Comparison of ENCODE assay signal across 1 cellular context in genomic region chr1:36187800-36188593, GRCh38.
TF ChIP-seq lines count a peak whose summit lies in the region.

No MANE protein-coding gene starts in this region.

TF ChIP-seq in HepG2, 621 proteins besides CTCF, POLR2A, EP300 and RAD21 (continued from another document and continues in another):
- no peak for TF ChIP-seq MLXIP (CRISPR knock-in tag; IDR thresholded peaks at IDR 0.05; ENCODE audit: borderline replicate concordance)
- TF ChIP-seq ZSCAN12 (CRISPR knock-in tag; IDR thresholded peaks at IDR 0.05): no peak
- TF ChIP-seq FOXO1 (CRISPR knock-in tag; IDR thresholded peaks at IDR 0.05): 0 out of 2 replicates have a peak, but pooled peaks have one; percentile 13
- no peak for TF ChIP-seq MAFG (CRISPR knock-in tag; IDR thresholded peaks at IDR 0.05)
- peak; percentile 73; the same call in 1 of the 2 replicates for TF ChIP-seq ZNF318 (CRISPR knock-in tag; IDR thresholded peaks at IDR 0.05)
- no peak for TF ChIP-seq MBNL3 (CRISPR knock-in tag; conservative IDR thresholded peaks at IDR 0.05)
- TF ChIP-seq SP2 (CRISPR knock-in tag; IDR thresholded peaks at IDR 0.05): no peak
- no peak for TF ChIP-seq SNAPC2 (CRISPR knock-in tag; IDR thresholded peaks at IDR 0.05)
- TF ChIP-seq SRSF9 (IDR thresholded peaks at IDR 0.05; ENCODE audit: borderline replicate concordance, insufficient read depth, low read depth, low read length, poor library complexity, severe bottlenecking): no peak
- TF ChIP-seq ARHGAP35 (CRISPR knock-in tag; IDR thresholded peaks at IDR 0.05; ENCODE audit: borderline replicate concordance): no peak
- no peak for TF ChIP-seq SMARCE1 (IDR thresholded peaks at IDR 0.05; ENCODE audit: borderline replicate concordance)
- TF ChIP-seq ZNF549 (CRISPR knock-in tag; IDR thresholded peaks at IDR 0.05): no peak
- no peak for TF ChIP-seq ZNF776 (CRISPR knock-in tag; IDR thresholded peaks at IDR 0.05)
- TF ChIP-seq PLSCR1 (CRISPR knock-in tag; IDR thresholded peaks at IDR 0.05; ENCODE audit: borderline replicate concordance): no peak
- TF ChIP-seq ZKSCAN8 (CRISPR knock-in tag; IDR thresholded peaks at IDR 0.05; ENCODE audit: borderline replicate concordance): peak; percentile 90; the same call in 1 of the 2 replicates
- no peak; the same call in 1 of the 2 replicates for TF ChIP-seq MIER3 (CRISPR knock-in tag; IDR thresholded peaks at IDR 0.05; ENCODE audit: borderline replicate concordance)
- TF ChIP-seq BORCS8-MEF2B (CRISPR knock-in tag; IDR thresholded peaks at IDR 0.05): no peak
- no peak for TF ChIP-seq ZHX2 (IDR thresholded peaks at IDR 0.05; ENCODE audit: low read depth)
- no peak for TF ChIP-seq ZHX2 (CRISPR knock-in tag; IDR thresholded peaks at IDR 0.05; ENCODE audit: borderline replicate concordance)
- peak; percentile 68; the same call in 1 of the 2 replicates for TF ChIP-seq HNRNPL (IDR thresholded peaks at IDR 0.05; ENCODE audit: low read depth, low read length)
- TF ChIP-seq ARNTL (CRISPR knock-in tag; IDR thresholded peaks at IDR 0.05): no peak
- no peak for TF ChIP-seq MAFF (IDR thresholded peaks at IDR 0.05; ENCODE audit: low read depth, low read length)
- TF ChIP-seq KLF13 (CRISPR knock-in tag; IDR thresholded peaks at IDR 0.05): no peak
- TF ChIP-seq BRF2 (CRISPR knock-in tag; IDR thresholded peaks at IDR 0.05): no peak
- no peak; the same call in 1 of the 2 replicates for TF ChIP-seq MED1 (CRISPR knock-in tag; IDR thresholded peaks at IDR 0.05)
- TF ChIP-seq TCF12 (IDR thresholded peaks at IDR 0.05): no peak
- TF ChIP-seq TCF12 (CRISPR knock-in tag; IDR thresholded peaks at IDR 0.05): no peak
- TF ChIP-seq STAG1 (CRISPR knock-in tag; IDR thresholded peaks at IDR 0.05): peak; percentile 96
- TF ChIP-seq GABPA (IDR thresholded peaks at IDR 0.05; ENCODE audit: low read depth, low read length): no peak
- no peak for TF ChIP-seq GABPA (CRISPR knock-in tag; IDR thresholded peaks at IDR 0.05; ENCODE audit: low read depth)
- TF ChIP-seq RFX5 (IDR thresholded peaks at IDR 0.05; ENCODE audit: low read depth, low read length): no peak
- TF ChIP-seq MXI1 (IDR thresholded peaks at IDR 0.05; ENCODE audit: borderline replicate concordance, low read depth, low read length): peak; percentile 47; the same call in 1 of the 3 replicates
- no peak for TF ChIP-seq HOMEZ (CRISPR knock-in tag; IDR thresholded peaks at IDR 0.05; ENCODE audit: low read depth)
- peak; percentile 80 for TF ChIP-seq ZNF205 (CRISPR knock-in tag; IDR thresholded peaks at IDR 0.05)
- TF ChIP-seq CBX2 (IDR thresholded peaks at IDR 0.05; ENCODE audit: low read depth, low read length): no peak
- no peak for TF ChIP-seq CBX2 (CRISPR knock-in tag; IDR thresholded peaks at IDR 0.05; ENCODE audit: low read depth)
- no peak for TF ChIP-seq ZBTB8A (CRISPR knock-in tag; IDR thresholded peaks at IDR 0.05; ENCODE audit: borderline replicate concordance, low read depth)
- 0 out of 2 replicates have a peak, but pooled peaks have one; percentile 16 for TF ChIP-seq RARA (CRISPR knock-in tag; IDR thresholded peaks at IDR 0.05)
- TF ChIP-seq PRMT3 (CRISPR knock-in tag; IDR thresholded peaks at IDR 0.05; ENCODE audit: borderline replicate concordance, low read depth): no peak
- TF ChIP-seq NFE2 (CRISPR knock-in tag; IDR thresholded peaks at IDR 0.05): no peak
